In genomic region chr5:178114325-178115135, GRCh38 we compare ENCODE assay signal across 1 cellular context.
TF ChIP-seq lines count a peak whose summit lies in the region.

No MANE protein-coding gene starts in this region.

TF ChIP-seq in H1, 55 proteins besides CTCF, POLR2A, EP300 and RAD21 (continued from another document):
- no peak for TF ChIP-seq USF2 (IDR thresholded peaks at IDR 0.05; ENCODE audit: low read length)
- TF ChIP-seq PHF8 (conservative IDR thresholded peaks at IDR 0.05; ENCODE audit: low read depth, low read length): no peak
- no peak for TF ChIP-seq MAX (IDR thresholded peaks at IDR 0.05)
- TF ChIP-seq POLR2AphosphoS5 (IDR thresholded peaks at IDR 0.05; ENCODE audit: low read depth, low read length): peak; percentile 29; the same call in 1 of the 2 replicates
- no peak for TF ChIP-seq BCL11A (IDR thresholded peaks at IDR 0.05; ENCODE audit: low read depth in 2 of 2, low read length in 2 of 2)
- no peak for TF ChIP-seq FOSL1 (IDR thresholded peaks at IDR 0.05; ENCODE audit: insufficient read depth, low read depth, low read length)
- no peak for TF ChIP-seq SP1 (IDR thresholded peaks at IDR 0.05; ENCODE audit: low read depth, low read length)
- TF ChIP-seq CTBP2 (IDR thresholded peaks at IDR 0.05; ENCODE audit: borderline replicate concordance, insufficient read depth, insufficient read length, low read length): no peak
- no peak for TF ChIP-seq NRF1 (IDR thresholded peaks at IDR 0.05; ENCODE audit: low read depth, low read length)
- no peak for TF ChIP-seq RBBP5 (IDR thresholded peaks at IDR 0.05; ENCODE audit: borderline replicate concordance, low read depth, low read length)
- TF ChIP-seq KDM1A (IDR thresholded peaks at IDR 0.05; ENCODE audit: borderline replicate concordance, low read length): peak; percentile 59; the same call in 1 of the 2 replicates
- TF ChIP-seq HDAC2 (IDR thresholded peaks at IDR 0.05; ENCODE audit: borderline replicate concordance in 1 of 2, low read depth in 2 of 2, low read length in 2 of 2): peak in 1 of 2 experiments; percentile 8; a peak in 1 of 4 replicates
- TF ChIP-seq SP4 (IDR thresholded peaks at IDR 0.05; ENCODE audit: low read length): no peak
- no peak for TF ChIP-seq GABPA (IDR thresholded peaks at IDR 0.05; ENCODE audit: borderline replicate concordance, insufficient read depth, low read length)
- TF ChIP-seq POU5F1 (IDR thresholded peaks at IDR 0.05; ENCODE audit: low read depth, low read length): no peak
- TF ChIP-seq HDAC6 (IDR thresholded peaks at IDR 0.05; ENCODE audit: low read depth, low read length): no peak
- no peak for TF ChIP-seq YY1 (IDR thresholded peaks at IDR 0.05; ENCODE audit: low read depth, low read length)
- no peak for TF ChIP-seq SIX5 (IDR thresholded peaks at IDR 0.05; ENCODE audit: low read depth, low read length)
- TF ChIP-seq BACH1 (IDR thresholded peaks at IDR 0.05; ENCODE audit: low read length): no peak
- no peak for TF ChIP-seq NANOG (IDR thresholded peaks at IDR 0.05; ENCODE audit: insufficient read depth, low read depth, low read length, poor library complexity, severe bottlenecking)
- no peak for TF ChIP-seq CBX5 (IDR thresholded peaks at IDR 0.05; ENCODE audit: low read depth, low read length)
- TF ChIP-seq SAP30 (IDR thresholded peaks at IDR 0.05; ENCODE audit: insufficient read depth, insufficient replicate concordance, low read length): peak; percentile 77
- no peak for TF ChIP-seq SIRT6 (IDR thresholded peaks at IDR 0.05; ENCODE audit: low read length)
- no peak for TF ChIP-seq EGR1 (IDR thresholded peaks at IDR 0.05; ENCODE audit: borderline replicate concordance, low read depth, low read length)
- no peak for TF ChIP-seq CHD2 (IDR thresholded peaks at IDR 0.05; ENCODE audit: low read length)
- TF ChIP-seq SUZ12 (IDR thresholded peaks at IDR 0.05; ENCODE audit: low read length): no peak
- TF ChIP-seq CHD1 (IDR thresholded peaks at IDR 0.05; ENCODE audit: low read depth, low read length): no peak
- no peak for TF ChIP-seq ATF2 (IDR thresholded peaks at IDR 0.05; ENCODE audit: low read length)
- TF ChIP-seq TCF12 (IDR thresholded peaks at IDR 0.05; ENCODE audit: low read depth, low read length): no peak
- TF ChIP-seq GTF2F1 (IDR thresholded peaks at IDR 0.05; ENCODE audit: borderline replicate concordance, low read depth, low read length): no peak
- TF ChIP-seq E2F6 (IDR thresholded peaks at IDR 0.05): no peak
